11 cellular contexts compared by ENCODE assay signal in the genomic region with DNA sequence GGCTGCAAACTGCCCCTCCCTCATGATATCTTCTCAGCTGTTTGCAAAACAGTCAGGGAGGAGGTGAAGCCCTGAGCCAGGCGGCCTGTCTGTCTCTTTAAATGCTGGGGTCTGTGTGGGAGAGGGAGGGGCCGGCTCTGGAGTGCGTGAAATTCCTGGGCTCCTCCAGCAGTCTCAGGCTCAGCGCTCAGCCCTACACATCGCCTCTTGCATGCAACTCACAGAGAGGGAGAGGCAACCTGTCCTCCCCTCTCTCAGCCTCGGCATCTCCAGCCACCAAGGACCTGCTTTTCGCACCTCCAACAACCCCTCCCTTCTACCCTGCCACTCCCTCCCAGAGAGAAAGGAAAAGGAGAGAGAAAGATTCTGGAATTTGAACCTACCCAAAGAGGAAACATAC. TPM values are rescaled to one million over a fixed set of nuclear protein-coding genes. Genes with fewer than 3 reads are reported as not detected.
DNase-seq lines count a peak whose midpoint lies in the region; ATAC-seq, FAIRE-seq and TF ChIP-seq lines count a peak whose summit lies in the region.
"Had no signal": no experiment of that assay in that cellular context is flagged by ENCODE, and none has a peak within 500 bp of the region (broad histone marks: within the 10 kb centered on the region; RNA-seq: fewer than 3 reads in every experiment).

A gene (plus strand): TSS at position 171 of the 400 bp plus-strand sequence. CDS start 72,721 bp downstream, outside the sequence.

- no peak for TF ChIP-seq POLR2A in K562 (conservative IDR thresholded peaks at IDR 0.05)
- TF ChIP-seq POLR2A in testis (IDR thresholded peaks at IDR 0.05): no peak

- H3K27me3 ChIP-seq in K562 (ENCODE audit: control insufficient read depth in 2 of 2, insufficient read depth in 2 of 2, low read length in 2 of 2) (peaks cover 4 to 19% of the 10 kb centered on the region in 2 experiments; a peak in 3 of 5 replicates), left lung (peaks cover 0 to 5% of the 10 kb centered on the region in 2 donors), testis (no peaks in the 10 kb centered on the region)

- no peaks in the 10 kb centered on the region for H3K9me1 ChIP-seq in K562 (ENCODE audit: control insufficient read depth, insufficient read depth, low read length)

- H3K4me1 ChIP-seq in K562 (replicated peaks in 1 of 2; ENCODE audit: control insufficient read depth in 2 of 2, insufficient read depth in 2 of 2, low read length in 2 of 2) (no peaks in the 10 kb centered on the region), left lung (no peaks in the 10 kb centered on the region), testis (no peaks in the 10 kb centered on the region)

- no peak within 1 kb of the TSS for H2AFZ ChIP-seq in K562 (ENCODE audit: low read depth, low read length)

- no peak for TF ChIP-seq RAD21 in K562 (CRISPR knock-in tag; conservative IDR thresholded peaks at IDR 0.05 in 1 of 2, IDR thresholded peaks at IDR 0.05 in 1 of 2)

- peak; percentile 65 for ATAC-seq in K562
- ATAC-seq in left lung: peak; percentile 65
- no peak for ATAC-seq in omental fat pad (ENCODE audit: low FRiP score)
- no peak for ATAC-seq in GM21786 (IDR thresholded peaks at IDR 0.05; ENCODE audit: unreplicated experiment)
- ATAC-seq: stimulated activated naive CD8-positive, alpha-beta T cell treated with anti-CD3 and anti-CD28 coated beads, Interleukin-15, amount 100 ng/mL, for 72 hours had no signal

- no peaks in the 10 kb centered on the region for H4K20me1 ChIP-seq in K562 (replicated peaks; ENCODE audit: control insufficient read depth, insufficient read depth, low read length)

- H3K27ac ChIP-seq in K562 (ENCODE audit: extremely low read depth, low read depth, low read length): no peak within 1 kb of the TSS
- no peak within 1 kb of the TSS for H3K27ac ChIP-seq in left lung
- no peak within 1 kb of the TSS for H3K27ac ChIP-seq in testis
- H3K27ac ChIP-seq: skin epidermis had no signal

- H3K9ac ChIP-seq in K562 (ENCODE audit: insufficient read depth in 1 of 2, low read depth in 2 of 2, low read length in 2 of 2): no peak within 1 kb of the TSS

- TF ChIP-seq EP300 in K562 (IDR thresholded peaks at IDR 0.05; ENCODE audit: low read length): no peak

- CTCF ChIA-PET in K562 (lab: Yijun Ruan, JAX; ENCODE audit: low intra/inter-chr PET ratio): no interaction called here

- WGBS in K562 (ENCODE audit: insufficient coverage, low coverage, missing lambda C conversion rate): 0% methylated on average over 4 of the region's 7 CpGs
- 0% methylated on average over 5 to 7 of the region's 7 CpGs for WGBS in testis, 2 donors

- POLR2A ChIA-PET in K562 (lab: Yijun Ruan, JAX): no interaction called here

- intact Hi-C loops in K562 (cut with micrococcal nuclease) (no loop called here), left lung (cut with DNase I) (no loop called here), testis (cut with DNase I; ENCODE audit: low total_unique reads) (no loop called here)

- FAIRE-seq in K562 (lab: Jason Lieb, UNC): no peak

- H3K9me3 ChIP-seq in K562 (replicated peaks; ENCODE audit: control insufficient read depth, insufficient read depth, low read depth, low read length): no peaks in the 10 kb centered on the region
- H3K9me3 ChIP-seq in left lung: no peaks in the 10 kb centered on the region
- H3K9me3 ChIP-seq in testis: no peaks in the 10 kb centered on the region

- H3K4me3 ChIP-seq in K562 (no peak within 1 kb of the TSS), left lung (peak within 1 kb of the TSS in 1 of 2 donors; percentile 4), testis (peak within 1 kb of the TSS in 1 of 2 donors; percentile 44)
- H3K4me3 ChIP-seq: skin epidermis had no signal

- H3K79me2 ChIP-seq in K562 (ENCODE audit: control insufficient read depth, insufficient read depth, low read length): no peaks in the 10 kb centered on the region

- in situ Hi-C loops in K562 (cut with MboI): no loop called here

- no peaks in the 10 kb centered on the region for H3K36me3 ChIP-seq in K562 (ENCODE audit: control insufficient read depth, insufficient read depth, low read length)
- H3K36me3 ChIP-seq in left lung: no peaks in the 10 kb centered on the region
- no peaks in the 10 kb centered on the region for H3K36me3 ChIP-seq in testis (ENCODE audit: low read depth, missing control alignments)

- no peak within 1 kb of the TSS for H3K4me2 ChIP-seq in K562 (ENCODE audit: insufficient read depth, low read length)

- DNase-seq in NCI-H187 (lab: John Stamatoyannopoulos, UW) (peak; percentile 66 to 92), K562 (ENCODE audit: extremely low read depth in 1 of 4, low spot score in 3 of 4) (no peak), left lung (no peak), testis (peak; percentile 69), germinal center (ENCODE audit: low spot score) (no peak), omental fat pad (ENCODE audit: low spot score) (no peak)
- DNase-seq: activated CD4-positive, CD25-positive, alpha-beta regulatory T cell treated with anti-CD3 and anti-CD28 coated beads, Interleukin-2, amount 50 U/mL, for 72 hours; activated naive CD8-positive, alpha-beta T cell treated with anti-CD3 and anti-CD28 coated beads for 36 hours; stimulated activated naive CD8-positive, alpha-beta T cell treated with anti-CD3 and anti-CD28 coated beads, Interleukin-15, amount 100 ng/mL, for 72 hours had no signal

- TF ChIP-seq CTCF in K562 (IDR thresholded peaks at IDR 0.05 in 2 of 3, conservative IDR thresholded peaks at IDR 0.05 in 1 of 3; ENCODE audit: insufficient read depth in 2 of 3, low read depth in 1 of 3, low read length in 3 of 3) (no peak), left lung (IDR thresholded peaks at IDR 0.05) (no peak), testis (IDR thresholded peaks at IDR 0.05) (no peak), omental fat pad (IDR thresholded peaks at IDR 0.05) (no peak)

- BruUV-seq in K562 (replicated peaks; lab: Mats Ljungman, UMichigan): no TSS peak

TF ChIP-seq in K562, 482 proteins besides CTCF, POLR2A, EP300 and RAD21:
- no peak for TF ChIP-seq SIRT6 (IDR thresholded peaks at IDR 0.05; ENCODE audit: low read depth, low read length)

RNA-seq across cellular contexts. Expression of the gene that starts here (rescaled TPM):
- total RNA-seq in K562 (2011; cell fraction: chromatin; rRNA removed; ENCODE audit: low replicate concordance): 0.51 TPM in 1 of 2 replicates, not detected in the other
- 0.17 TPM in 1 of 2 replicates, not detected in the other for total RNA-seq in K562 (2011; cell fraction: nucleolus; rRNA removed)
- total RNA-seq in K562 (2011; cell fraction: nucleoplasm; rRNA removed): not detected in 2 replicates
- total RNA-seq in K562 (2014; rRNA removed): not detected in 2 replicates
- not detected in 2 replicates for total RNA-seq in K562 (2014; rRNA removed; fragmentation: Illumina TruSeq; extraction: Trizol)
- total RNA-seq in K562 (2015; rRNA removed; fragmentation: Illumina TruSeq; extraction: Trizol): not detected in 2 replicates
- total RNA-seq in K562 (2021): 0.09 TPM in 1 of 2 replicates, not detected in the other
- polyA plus RNA-seq in K562 (2011; rRNA removed): not detected in 2 replicates
- not detected in 2 replicates for polyA plus RNA-seq in K562 (2011; cell fraction: cytosol; rRNA removed)
- polyA plus RNA-seq in K562 (2011; cell fraction: nucleus; rRNA removed): not detected in 2 replicates
- 0.04 and 0.64 TPM in 2 replicates for polyA plus RNA-seq in K562 (2012)
- not detected in 2 replicates for polyA plus RNA-seq in K562 (2014; fragmentation: Illumina TruSeq; extraction: Trizol)
- polyA plus RNA-seq in K562 (2014; fragmentation: Nextera tagmentation; extraction: Ambion mirVana): not detected
- polyA plus RNA-seq in K562 (2014; rRNA removed): not detected in 2 replicates
- not detected in 2 replicates for polyA minus RNA-seq in K562 (2011; rRNA and poly(A)+ RNA removed)
- not detected in 2 replicates for polyA minus RNA-seq in K562 (2011; cell fraction: cytosol; rRNA and poly(A)+ RNA removed)
- not detected in 2 replicates for polyA minus RNA-seq in K562 (2011; cell fraction: nucleus; rRNA and poly(A)+ RNA removed)
- 1 to 10 TPM; 4.6 to 7.6 TPM for total RNA-seq in left lung
- 1 to 10 TPM; 3.5 to 8.0 TPM for total RNA-seq in testis
- 3.9 TPM for polyA plus RNA-seq in testis (ENCODE audit: insufficient read depth, low read depth, low replicate concordance)
- total RNA-seq in omental fat pad: 1 to 10 TPM in 1 of 4 donors, under 1 TPM in 3; 0.19 to 1.4 (median 0.40) TPM
- total RNA-seq: activated naive CD8-positive, alpha-beta T cell treated with anti-CD3 and anti-CD28 coated beads for 36 hours had no signal

Comparison
In these comparisons a context has a peak if more than half of its experiments do, and no peak if none do; other contexts are left out.
1. Peak in ATAC-seq in K562; RNA of the gene not detected or under 1 TPM.
2. DNase-seq: peak in NCI-H187 (2 of 2) and testis (single experiment); none in K562 (0 of 4), left lung (0 of 2), germinal center (single experiment) and omental fat pad (single experiment).